Comparison of ENCODE assay signal across 23 cellular contexts in genomic region chr9:130352586-130353285, GRCh38.
DNase-seq lines count a peak whose midpoint lies in the region; ATAC-seq and TF ChIP-seq lines count a peak whose summit lies in the region.
"Had no signal": no experiment of that assay in that cellular context is flagged by ENCODE, and none has a peak within 500 bp of the region (broad histone marks: within the 10 kb centered on the region; RNA-seq: fewer than 3 reads in every experiment).

No MANE protein-coding gene starts in this region.

- H3K9ac ChIP-seq in colonic mucosa (ENCODE audit: low read depth in 2 of 2, low read length in 2 of 2), result peak overlapping the region in 1 of 2 donors; percentile 74

- H3K27me3 ChIP-seq in colonic mucosa (no peaks in the 10 kb centered on the region), transverse colon (no peaks in the 10 kb centered on the region), body of pancreas (peaks cover 0 to 3% of the 10 kb centered on the region in 2 donors)
- H3K27me3 ChIP-seq: BE2C, Peyer's patch had no signal

- peak overlapping the region; percentile 57 for H3K27ac Mint-ChIP-seq in memory B cell
- H3K27ac Mint-ChIP-seq: CD8-positive, alpha-beta T cell; GM23338 had no signal

- no peak for TF ChIP-seq EP300 in transverse colon (IDR thresholded peaks at IDR 0.05; ENCODE audit: low read depth)

- peak overlapping the region; percentile 45 for H3K27ac ChIP-seq in colonic mucosa
- H3K27ac ChIP-seq in transverse colon, result peak overlapping the region; percentile 21 to 70 (median 47)
- H3K27ac ChIP-seq in body of pancreas, result no peak overlapping the region
- H3K27ac ChIP-seq: 22Rv1 had no signal

- H3K9me3 ChIP-seq in colonic mucosa (no peaks in the 10 kb centered on the region), transverse colon (no peaks in the 10 kb centered on the region), body of pancreas (no peaks in the 10 kb centered on the region)
- H3K9me3 ChIP-seq: BE2C, Peyer's patch had no signal

- H3K4me1 Mint-ChIP-seq in memory B cell, result peaks cover 29% of the 10 kb centered on the region
- H3K4me1 Mint-ChIP-seq: GM23338 had no signal

- H3K4me3 Mint-ChIP-seq in memory B cell, result no peak overlapping the region
- H3K4me3 Mint-ChIP-seq: CD8-positive, alpha-beta T cell; GM23338 had no signal

- peak; percentile 30 for DNase-seq in NCI-H82 (lab: John Stamatoyannopoulos, UW)
- no peak for DNase-seq in NCI-H82 treated with DMSO at 0.1 percent for 48 hours (lab: John Stamatoyannopoulos, UW; ENCODE audit: unreplicated experiment)
- DNase-seq in colonic mucosa, result no peak
- no peak for DNase-seq in memory B cell (ENCODE audit: low spot score in 2 of 2)
- no peak for DNase-seq in transverse colon
- DNase-seq in body of pancreas, result no peak
- DNase-seq: BE2C; CD8-positive, alpha-beta T cell; DMS 273 treated with DMSO at 0.1 percent for 48 hours; GDM1; KBM-7; NCI-H1048; NCI-H146; NCI-H2081; NCI-H510A; NCI-H774; Peyer's patch; SIG-M5 had no signal

- no peak for ATAC-seq in memory B cell (ENCODE audit: low read depth)
- ATAC-seq in body of pancreas, result no peak
- ATAC-seq in GM19023 (IDR thresholded peaks at IDR 0.05; ENCODE audit: unreplicated experiment), result no peak
- ATAC-seq in GM21786 (IDR thresholded peaks at IDR 0.05; ENCODE audit: unreplicated experiment), result no peak
- ATAC-seq: CD8-positive, alpha-beta T cell; GM23338 had no signal

- H3K4me3 ChIP-seq in colonic mucosa, result no peak overlapping the region
- no peak overlapping the region for H3K4me3 ChIP-seq in transverse colon
- H3K4me3 ChIP-seq in body of pancreas, result no peak overlapping the region
- H3K4me3 ChIP-seq: GM12878, GM23338, Peyer's patch had no signal

- intact Hi-C loops in colonic mucosa (cut with DNase I), result no loop called here
- intact Hi-C loops in transverse colon (cut with DNase I; ENCODE audit: low total_unique reads), result no loop called here
- intact Hi-C loops in body of pancreas (cut with DNase I), result no loop called here

- H3K4me1 ChIP-seq in colonic mucosa, result no peaks in the 10 kb centered on the region
- H3K4me1 ChIP-seq in transverse colon, result peaks cover 0 to 8% (median 3%) of the 10 kb centered on the region in 4 donors
- H3K4me1 ChIP-seq in body of pancreas, result no peaks in the 10 kb centered on the region
- H3K4me1 ChIP-seq: BE2C had no signal

- H3K27me3 Mint-ChIP-seq in memory B cell, result peaks cover 6% of the 10 kb centered on the region

- H3K36me3 Mint-ChIP-seq in memory B cell, result no peaks in the 10 kb centered on the region
- H3K36me3 Mint-ChIP-seq: CD8-positive, alpha-beta T cell had no signal

- H3K36me3 ChIP-seq in colonic mucosa (no peaks in the 10 kb centered on the region), transverse colon (no peaks in the 10 kb centered on the region), body of pancreas (replicated peaks in 1 of 2; ENCODE audit: insufficient read depth in 1 of 2, low read depth in 2 of 2) (no peaks in the 10 kb centered on the region)
- H3K36me3 ChIP-seq: BE2C, Peyer's patch had no signal

- in situ Hi-C loops in transverse colon (cut with MboI; ENCODE audit: low pct_ligation_motif_present in 1 of 4, low pct_unique_long_range_greater_than_20kb in 1 of 4, low sequenced_read_pairs in 3 of 4), result no loop called here

- H3K9me3 Mint-ChIP-seq in memory B cell, result peaks cover 4% of the 10 kb centered on the region
- H3K9me3 Mint-ChIP-seq: CD8-positive, alpha-beta T cell; GM23338 had no signal

- no peak for TF ChIP-seq CTCF in colonic mucosa (IDR thresholded peaks at IDR 0.05)
- TF ChIP-seq CTCF in transverse colon (IDR thresholded peaks at IDR 0.05), result no peak
- TF ChIP-seq CTCF in body of pancreas (IDR thresholded peaks at IDR 0.05), result no peak

- no peak for TF ChIP-seq POLR2A in transverse colon (IDR thresholded peaks at IDR 0.05)
- TF ChIP-seq POLR2A in body of pancreas (IDR thresholded peaks at IDR 0.05), result no peak

- 64 to 89% methylated on average over 3 to 14 of the region's 17 CpGs for WGBS in transverse colon (ENCODE audit: low coverage in 1 of 2), 2 donors
- 74 to 84% methylated on average over 4 to 16 of the region's 17 CpGs for WGBS in body of pancreas, 2 donors

Comparison
In these comparisons a context has a peak if more than half of its experiments do, and no peak if none do; other contexts are left out.
1. H3K27ac ChIP-seq: peak in colonic mucosa (single experiment) and transverse colon (4 of 4); none in body of pancreas (0 of 4).